8 cellular contexts compared by ENCODE assay signal in the genomic region with DNA sequence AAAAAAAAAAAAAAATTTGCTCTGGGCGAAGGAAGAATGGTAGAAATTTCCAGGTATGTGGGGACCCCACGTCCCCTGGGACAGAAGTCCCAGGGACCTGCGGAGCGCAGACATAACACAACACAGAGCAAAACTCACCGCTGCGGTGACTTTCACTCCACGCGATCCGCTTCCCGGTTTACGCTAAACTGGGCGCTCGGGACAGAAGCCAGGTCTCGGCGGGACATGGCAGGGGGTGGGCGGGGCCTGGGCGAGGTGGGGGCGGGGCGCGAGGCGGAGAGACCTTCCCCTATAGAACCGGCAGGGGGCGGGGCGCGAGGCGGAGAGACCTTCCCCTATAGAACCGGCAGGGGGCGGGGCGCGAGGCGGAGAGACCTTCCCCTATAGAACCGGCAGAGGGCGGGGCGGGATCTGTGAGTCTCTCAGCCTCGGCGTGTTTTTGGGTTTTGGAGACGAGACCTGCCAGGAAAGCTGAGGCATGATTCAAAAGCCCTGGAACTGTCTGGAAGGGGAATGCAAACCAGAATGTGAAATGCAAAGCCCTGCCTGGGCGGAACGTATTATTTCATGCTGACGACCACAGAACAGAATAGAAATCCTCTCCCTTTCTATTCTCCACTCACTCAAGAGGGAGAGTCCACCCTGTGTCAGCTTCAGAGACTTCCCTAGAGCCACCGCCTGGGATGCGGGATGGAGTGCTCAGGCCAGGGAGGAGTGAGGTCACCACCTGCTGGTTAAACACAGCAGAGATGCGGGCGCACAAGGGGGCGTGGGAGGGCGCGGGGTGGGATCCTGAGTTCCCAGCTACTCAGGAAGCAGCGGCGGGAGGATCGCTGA. TPM values are rescaled to one million over a fixed set of nuclear protein-coding genes. Genes with fewer than 3 reads are reported as not detected.
DNase-seq lines count a peak whose midpoint lies in the region; TF ChIP-seq lines count a peak whose summit lies in the region.

No MANE protein-coding gene starts in this region.

- H3K9me3 Mint-ChIP-seq in endothelial cell (ENCODE audit: unreplicated experiment): no peaks in the 10 kb centered on the region

- H3K36me3 Mint-ChIP-seq in endothelial cell (ENCODE audit: low read depth, unreplicated experiment): no peaks in the 10 kb centered on the region

- peak; percentile 97 for TF ChIP-seq CTCF in endothelial cell (IDR thresholded peaks at IDR 0.05; ENCODE audit: unreplicated experiment)

- H3K27ac Mint-ChIP-seq in endothelial cell (ENCODE audit: unreplicated experiment): peak overlapping the region; percentile 42

- peaks cover 6% of the 10 kb centered on the region for H3K4me1 Mint-ChIP-seq in endothelial cell (ENCODE audit: unreplicated experiment)

- peak overlapping the region; percentile 81 for H3K4me3 Mint-ChIP-seq in endothelial cell (ENCODE audit: unreplicated experiment)

- DNase-seq in GF-D8 (lab: John Stamatoyannopoulos, UW) (peak; percentile 49), NCI-H82 (lab: John Stamatoyannopoulos, UW) (peak; percentile 88), activated T-cell treated with anti-CD3 and anti-CD28 coated beads for 1 hour (ENCODE audit: low read depth) (peak; percentile 67), endothelial cell (ENCODE audit: low spot score) (peak; percentile 82), middle frontal gyrus (ENCODE audit: extremely low spot score, low spot score) (peak; percentile 44), OCI-M2 (lab: John Stamatoyannopoulos, UW; ENCODE audit: unreplicated experiment) (no peak), NCI-H510A treated with DMSO at 0.1 percent for 48 hours (lab: John Stamatoyannopoulos, UW) (no peak)
- peak; percentile 61 for DNase-seq in stimulated activated CD8-positive, alpha-beta memory T cell treated with anti-CD3 and anti-CD28 coated beads, Interleukin-15, amount 100 ng/mL, for 1 hour (ENCODE audit: low read depth)

- peaks cover 5% of the 10 kb centered on the region for H3K27me3 Mint-ChIP-seq in endothelial cell (ENCODE audit: unreplicated experiment)

RNA-seq across cellular contexts. Expression of gene ERVV-1, which starts 20.2 kb away (rescaled TPM):
- total RNA-seq in endothelial cell (ENCODE audit: unreplicated experiment): not detected

RNA-seq across cellular contexts. Expression of gene ZNF816, which starts 30.9 kb away (rescaled TPM):
- 16.5 TPM for total RNA-seq in endothelial cell (ENCODE audit: unreplicated experiment)

RNA-seq across cellular contexts. Expression of gene ERVV-2, which starts 51.0 kb away (rescaled TPM):
- not detected for total RNA-seq in endothelial cell (ENCODE audit: unreplicated experiment)

Comparison
In these comparisons a context has a peak if more than half of its experiments do, and no peak if none do; other contexts are left out.
1. DNase-seq: peak in GF-D8 (single experiment), NCI-H82 (single experiment), activated T-cell treated with anti-CD3 and anti-CD28 coated beads for 1 hour (single experiment), endothelial cell (single experiment), middle frontal gyrus (single experiment) and stimulated activated CD8-positive, alpha-beta memory T cell treated with anti-CD3 and anti-CD28 coated beads, Interleukin-15, amount 100 ng/mL, for 1 hour (single experiment); none in OCI-M2 (single experiment) and NCI-H510A treated with DMSO at 0.1 percent for 48 hours (single experiment).